Comparison of ENCODE assay signal across 8 cellular contexts in the genomic region with DNA sequence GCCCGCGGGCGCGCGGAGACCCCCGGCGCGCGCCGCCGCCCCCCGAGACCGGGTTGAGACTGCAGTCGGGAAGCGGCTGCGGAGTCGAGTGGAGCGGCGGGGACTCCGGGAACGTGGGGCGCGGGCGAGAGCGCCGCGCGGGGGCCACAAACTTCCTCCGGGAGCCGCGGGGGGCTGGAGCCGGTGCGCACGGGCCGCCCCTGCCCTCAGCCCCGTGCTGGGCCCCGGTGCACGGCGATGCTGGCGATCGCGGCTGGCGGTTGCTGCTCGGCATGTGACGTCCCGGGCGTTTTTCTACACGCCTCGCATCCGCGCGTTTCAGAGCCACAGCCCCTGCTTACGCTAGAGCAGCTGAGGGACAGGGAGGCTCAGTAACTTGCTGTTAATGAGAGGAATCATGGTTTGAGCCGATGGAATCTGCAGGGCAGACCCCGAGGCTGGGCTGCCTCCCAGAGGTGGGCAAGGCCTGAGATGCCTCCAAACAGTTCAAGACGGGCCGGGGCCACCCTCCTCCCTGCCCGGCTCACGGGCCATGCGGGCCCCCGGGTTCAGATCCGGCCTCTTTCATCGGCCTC. TPM values are rescaled to one million over a fixed set of nuclear protein-coding genes. Genes with fewer than 3 reads are reported as not detected.
DNase-seq lines count a peak whose midpoint lies in the region; ATAC-seq and TF ChIP-seq lines count a peak whose summit lies in the region.

No MANE protein-coding gene starts in this region.

- in situ Hi-C loops in GM13977 (cut with MboI; ENCODE audit: low pct_unique_long_range_greater_than_20kb, low sequenced_read_pairs, unreplicated experiment) = no loop called here

- H3K36me3 ChIP-seq in SJSA1 = peaks cover 12% of the 10 kb centered on the region

- ATAC-seq in GM18511 (IDR thresholded peaks at IDR 0.05; ENCODE audit: unreplicated experiment) (peak; percentile 10), HG02938 (IDR thresholded peaks at IDR 0.05; ENCODE audit: unreplicated experiment) (peak; percentile 20)

- no peak for TF ChIP-seq CTCF in GM13977 (IDR thresholded peaks at IDR 0.05; ENCODE audit: extremely low read depth, insufficient read depth, missing control alignments)

- H3K4me3 ChIP-seq in SJSA1 = peak overlapping the region; percentile 94

- 0 out of 2 replicates have a peak, but pooled peaks cover 2% of the 10 kb centered on the region for H3K9me3 ChIP-seq in SJSA1 (replicated peaks)

- H3K4me1 ChIP-seq in SJSA1 (replicated peaks) = peaks cover 28% of the 10 kb centered on the region

- DNase-seq in SJSA1 (ENCODE audit: low read depth in 1 of 2, low spot score in 2 of 2) (peak in 1 of 2 experiments; percentile 51), astrocyte of the hippocampus (ENCODE audit: low read depth, low spot score) (peak; percentile 67), iris pigment epithelial cell (ENCODE audit: low read depth) (peak; percentile 39), globus pallidus (ENCODE audit: low spot score) (no peak), GM13977 (ENCODE audit: low spot score) (no peak)
- DNase-seq in stimulated activated CD4-positive, alpha-beta T cell treated with anti-CD3 and anti-CD28 coated beads, Interleukin-1b, Interleukin-23, amount 100 ng/mL, for 4 hours (ENCODE audit: low read depth in 2 of 2) = peak; percentile 13 to 24

- H3K27ac ChIP-seq in SJSA1 = no peak overlapping the region

- no peaks in the 10 kb centered on the region for H3K27me3 ChIP-seq in SJSA1 (replicated peaks)

RNA-seq across cellular contexts. Expression of a gene that starts 0.5 kb away (rescaled TPM):
- 8.7 and 10.1 TPM in 2 replicates for total RNA-seq in SJSA1 (2014; rRNA removed; shearing (Covaris generic))

RNA-seq across cellular contexts. Expression of a gene that starts 50.0 kb away (rescaled TPM):
- total RNA-seq in SJSA1 (2014; rRNA removed; shearing (Covaris generic)) = 15.2 and 15.4 TPM in 2 replicates

Comparison
In these comparisons a context has a peak if more than half of its experiments do, and no peak if none do; other contexts are left out.
1. DNase-seq: peak in astrocyte of the hippocampus (single experiment), iris pigment epithelial cell (single experiment) and stimulated activated CD4-positive, alpha-beta T cell treated with anti-CD3 and anti-CD28 coated beads, Interleukin-1b, Interleukin-23, amount 100 ng/mL, for 4 hours (2 of 2); none in globus pallidus (single experiment) and GM13977 (single experiment).